ENCODE assay signal across 18 cellular contexts in genomic region chr16:88497561-88498420, GRCh38. TPM values are rescaled to one million over a fixed set of nuclear protein-coding genes. Genes with fewer than 3 reads are reported as not detected.
DNase-seq lines count a peak whose midpoint lies in the region; ATAC-seq, FAIRE-seq and TF ChIP-seq lines count a peak whose summit lies in the region.
"Had no signal": no experiment of that assay in that cellular context is flagged by ENCODE, and none has a peak within 500 bp of the region (broad histone marks: within the 10 kb centered on the region; RNA-seq: fewer than 3 reads in every experiment).

No MANE protein-coding gene starts in this region.

- peaks cover 4% of the 10 kb centered on the region; the same call in 1 of the 2 replicates for H4K20me1 ChIP-seq in K562 (replicated peaks; ENCODE audit: control insufficient read depth, insufficient read depth, low read length)

- H3K4me1 ChIP-seq in heart right ventricle = peaks cover 2 to 27% (median 15%) of the 10 kb centered on the region in 9 donors
- H3K4me1 ChIP-seq in K562 (replicated peaks in 1 of 2; ENCODE audit: control insufficient read depth in 2 of 2, insufficient read depth in 2 of 2, low read length in 2 of 2) = peaks cover 68 to 96% of the 10 kb centered on the region in 2 experiments
- peaks cover 33% of the 10 kb centered on the region for H3K4me1 ChIP-seq in testis
- H3K4me1 ChIP-seq: gastrocnemius medialis, thyroid gland had no signal

- POLR2A ChIA-PET in K562 (lab: Yijun Ruan, JAX) = interaction anchor here (0.7 to 1.7 kb wide), 6 partner anchors 8 to 248 kb away, joined by 3 to 10 read pairs (median 3); no protein-coding TSS in a partner anchor

- H3K9ac ChIP-seq in K562 (ENCODE audit: insufficient read depth in 1 of 2, low read depth in 2 of 2, low read length in 2 of 2) = peak overlapping the region; percentile 44 to 77

- no peak overlapping the region for H3K4me3 ChIP-seq in heart right ventricle
- H3K4me3 ChIP-seq in K562 = no peak overlapping the region
- H3K4me3 ChIP-seq in testis = no peak overlapping the region
- H3K4me3 ChIP-seq: gastrocnemius medialis, thyroid gland had no signal

- CTCF ChIA-PET in K562 (lab: Yijun Ruan, JAX; ENCODE audit: low intra/inter-chr PET ratio) = no interaction called here

- DNase-seq in heart right ventricle (peak; percentile 19 to 32), cardiac septum (ENCODE audit: low spot score) (no peak), K562 (ENCODE audit: extremely low read depth in 1 of 4, low spot score in 3 of 4) (peak; percentile 92 to 98 (median 93)), immature natural killer cell (no peak), testis (peak; percentile 64), SKM-1 treated with dmso at 0.1 percent for 144 hours (lab: John Stamatoyannopoulos, UW; ENCODE audit: unreplicated experiment) (no peak)
- DNase-seq in stimulated activated naive CD8-positive, alpha-beta T cell treated with anti-CD3 and anti-CD28 coated beads, Interleukin-15, amount 100 ng/mL, for 72 hours = no peak
- DNase-seq: activated CD4-positive, alpha-beta T cell treated with anti-CD3 and anti-CD28 coated beads, Interleukin-2, amount 10 ng/mL, durations not matched to agents 24 days and 14 days; activated CD8-positive, alpha-beta memory T cell treated with anti-CD3 and anti-CD28 coated beads, Interleukin-2, amount 50 U/mL, for 48 hours; amygdala; C1 segment of cervical spinal cord; gastrocnemius medialis; naive thymus-derived CD8-positive, alpha-beta T cell; NCI-H1436; NCI-H82; thyroid gland had no signal

- no peaks in the 10 kb centered on the region for H3K9me3 Mint-ChIP-seq in immature natural killer cell
- H3K9me3 Mint-ChIP-seq in stimulated activated naive CD8-positive, alpha-beta T cell treated with anti-CD3 and anti-CD28 coated beads, Interleukin-15, amount 100 ng/mL, for 72 hours = no peaks in the 10 kb centered on the region
- H3K9me3 Mint-ChIP-seq: activated CD4-positive, alpha-beta T cell treated with anti-CD3 and anti-CD28 coated beads, Interleukin-2, amount 10 ng/mL, durations not matched to agents 24 days and 14 days; naive thymus-derived CD8-positive, alpha-beta T cell had no signal

- H3K9me3 ChIP-seq in heart right ventricle (no peaks in the 10 kb centered on the region), K562 (replicated peaks; ENCODE audit: control insufficient read depth, insufficient read depth, low read depth, low read length) (no peaks in the 10 kb centered on the region), testis (no peaks in the 10 kb centered on the region)
- H3K9me3 ChIP-seq: gastrocnemius medialis, thyroid gland had no signal

- H3K27ac Mint-ChIP-seq in immature natural killer cell = peak overlapping the region; percentile 5 to 77 (median 57)
- no peak overlapping the region for H3K27ac Mint-ChIP-seq in stimulated activated naive CD8-positive, alpha-beta T cell treated with anti-CD3 and anti-CD28 coated beads, Interleukin-15, amount 100 ng/mL, for 72 hours
- H3K27ac Mint-ChIP-seq: activated CD4-positive, alpha-beta T cell treated with anti-CD3 and anti-CD28 coated beads, Interleukin-2, amount 10 ng/mL, durations not matched to agents 24 days and 14 days; naive thymus-derived CD8-positive, alpha-beta T cell had no signal

- TF ChIP-seq POLR2A in K562 (conservative IDR thresholded peaks at IDR 0.05) (no peak; the same call in 1 of the 2 replicates), testis (IDR thresholded peaks at IDR 0.05) (no peak)

- in situ Hi-C loops in K562 (cut with MboI) = no loop called here

- BruUV-seq in K562 (replicated peaks; lab: Mats Ljungman, UMichigan) = no TSS peak

- intact Hi-C loops in heart right ventricle (cut with DNase I) = no loop called here
- intact Hi-C loops in cardiac septum (cut with DNase I) = no loop called here
- intact Hi-C loops in K562 (cut with micrococcal nuclease) = no loop called here
- intact Hi-C loops in testis (cut with DNase I; ENCODE audit: low total_unique reads) = no loop called here

- H2AFZ ChIP-seq in K562 (ENCODE audit: low read depth, low read length) = no peak overlapping the region

- H3K27ac ChIP-seq in heart right ventricle = no peak overlapping the region
- H3K27ac ChIP-seq in K562 (ENCODE audit: extremely low read depth, low read depth, low read length) = peak overlapping the region; percentile 66
- H3K27ac ChIP-seq in testis = no peak overlapping the region
- H3K27ac ChIP-seq: gastrocnemius medialis, thyroid gland had no signal

- H3K27me3 ChIP-seq in heart right ventricle (no peaks in the 10 kb centered on the region), K562 (ENCODE audit: control insufficient read depth in 2 of 2, insufficient read depth in 2 of 2, low read length in 2 of 2) (no peaks in the 10 kb centered on the region), testis (no peaks in the 10 kb centered on the region)
- H3K27me3 ChIP-seq: gastrocnemius medialis, thyroid gland had no signal

- H3K4me3 Mint-ChIP-seq in immature natural killer cell = peak overlapping the region; percentile 21 to 66 (median 46)
- no peak overlapping the region for H3K4me3 Mint-ChIP-seq in stimulated activated naive CD8-positive, alpha-beta T cell treated with anti-CD3 and anti-CD28 coated beads, Interleukin-15, amount 100 ng/mL, for 72 hours
- H3K4me3 Mint-ChIP-seq: activated CD4-positive, alpha-beta T cell treated with anti-CD3 and anti-CD28 coated beads, Interleukin-2, amount 10 ng/mL, durations not matched to agents 24 days and 14 days had no signal

- no peaks in the 10 kb centered on the region for H3K36me3 Mint-ChIP-seq in immature natural killer cell
- H3K36me3 Mint-ChIP-seq: naive thymus-derived CD8-positive, alpha-beta T cell had no signal

- ATAC-seq in heart right ventricle (peak in 4 of 8 donors; percentile 17 to 25 (median 24)), K562 (peak; percentile 65), HG03025 (IDR thresholded peaks at IDR 0.05; ENCODE audit: low FRiP score, unreplicated experiment) (no peak)
- ATAC-seq in stimulated activated naive CD8-positive, alpha-beta T cell treated with anti-CD3 and anti-CD28 coated beads, Interleukin-15, amount 100 ng/mL, for 72 hours = no peak
- ATAC-seq: gastrocnemius medialis; naive thymus-derived CD8-positive, alpha-beta T cell had no signal

- TF ChIP-seq CTCF in heart right ventricle (IDR thresholded peaks at IDR 0.05) (no peak), K562 (IDR thresholded peaks at IDR 0.05 in 2 of 3, conservative IDR thresholded peaks at IDR 0.05 in 1 of 3; ENCODE audit: insufficient read depth in 2 of 3, low read depth in 1 of 3, low read length in 3 of 3) (no peak; a peak in 1 of 6 replicates), testis (IDR thresholded peaks at IDR 0.05) (no peak)

- peak overlapping the region; percentile 69 for H3K4me2 ChIP-seq in K562 (ENCODE audit: insufficient read depth, low read length)

- no peaks in the 10 kb centered on the region for H3K9me1 ChIP-seq in K562 (ENCODE audit: control insufficient read depth, insufficient read depth, low read length)

- 60 to 71% methylated on average over 44 to 45 of the region's 45 CpGs for WGBS in heart right ventricle, 2 donors
- WGBS in K562 (ENCODE audit: insufficient coverage, low coverage, missing lambda C conversion rate) = 1% methylated on average over 39 of the region's 45 CpGs
- 56 to 90% methylated on average over 10 to 45 of the region's 45 CpGs for WGBS in testis, 2 donors

- TF ChIP-seq RAD21 in K562 (CRISPR knock-in tag; conservative IDR thresholded peaks at IDR 0.05 in 1 of 2, IDR thresholded peaks at IDR 0.05 in 1 of 2) = no peak; a peak in 1 of 4 replicates

- peak; percentile 95 for TF ChIP-seq EP300 in K562 (IDR thresholded peaks at IDR 0.05; ENCODE audit: low read length)

- peaks cover 56% of the 10 kb centered on the region for H3K79me2 ChIP-seq in K562 (ENCODE audit: control insufficient read depth, insufficient read depth, low read length)

- peaks cover 0 to 32% (median 0%) of the 10 kb centered on the region in 3 donors for H3K27me3 Mint-ChIP-seq in immature natural killer cell (ENCODE audit: low read depth in 3 of 3)
- no peaks in the 10 kb centered on the region for H3K27me3 Mint-ChIP-seq in stimulated activated naive CD8-positive, alpha-beta T cell treated with anti-CD3 and anti-CD28 coated beads, Interleukin-15, amount 100 ng/mL, for 72 hours
- H3K27me3 Mint-ChIP-seq: activated CD4-positive, alpha-beta T cell treated with anti-CD3 and anti-CD28 coated beads, Interleukin-2, amount 10 ng/mL, durations not matched to agents 24 days and 14 days; naive thymus-derived CD8-positive, alpha-beta T cell had no signal

- peaks cover 25 to 36% of the 10 kb centered on the region in 2 donors for H3K4me1 Mint-ChIP-seq in immature natural killer cell
- H3K4me1 Mint-ChIP-seq in stimulated activated naive CD8-positive, alpha-beta T cell treated with anti-CD3 and anti-CD28 coated beads, Interleukin-15, amount 100 ng/mL, for 72 hours = peaks cover 5% of the 10 kb centered on the region
- H3K4me1 Mint-ChIP-seq: activated CD4-positive, alpha-beta T cell treated with anti-CD3 and anti-CD28 coated beads, Interleukin-2, amount 10 ng/mL, durations not matched to agents 24 days and 14 days had no signal

- FAIRE-seq in K562 (lab: Jason Lieb, UNC) = peak; percentile 98
- FAIRE-seq: A204.1 had no signal

- H3K36me3 ChIP-seq in heart right ventricle (no peaks in the 10 kb centered on the region), K562 (ENCODE audit: control insufficient read depth, insufficient read depth, low read length) (peaks cover 46% of the 10 kb centered on the region), testis (ENCODE audit: low read depth, missing control alignments) (no peaks in the 10 kb centered on the region)
- H3K36me3 ChIP-seq: gastrocnemius medialis, thyroid gland had no signal

RNA-seq across cellular contexts. Expression of gene ZFPM1, which starts 44.7 kb away (rescaled TPM):
- total RNA-seq in heart right ventricle (1 to 10 TPM; 3.2 to 6.0 (median 4.4) TPM), cardiac septum (9.6 TPM), K562 (2014; rRNA removed) (4.5 and 8.7 TPM in 2 replicates), K562 (2014; rRNA removed; fragmentation: Illumina TruSeq; extraction: Trizol) (0.26 and 0.47 TPM in 2 replicates), K562 (2015; rRNA removed; fragmentation: Illumina TruSeq; extraction: Trizol) (3.2 and 4.5 TPM in 2 replicates), K562 (2021) (32.7 and 35.9 TPM in 2 replicates), testis (10 to 100 TPM; 23.9 to 25.1 TPM)
- polyA plus RNA-seq in heart right ventricle (10 to 100 TPM in 1 of 2 donors, 1 to 10 TPM in 1; 2.0 to 10.4 TPM), K562 (2011; rRNA removed) (0.88 and 1.4 TPM in 2 replicates), K562 (2014; fragmentation: Illumina TruSeq; extraction: Trizol) (1.2 and 5.1 TPM in 2 replicates), K562 (2014; fragmentation: Nextera tagmentation; extraction: Ambion mirVana) (under 1 TPM; 0.03 to 0.11 TPM), K562 (2014; rRNA removed) (4.7 and 5.5 TPM in 2 replicates), immature natural killer cell (under 1 TPM in 2 of 3 donors, not detected in 1; 0.14 to 0.75 TPM), testis (ENCODE audit: insufficient read depth, low read depth, low replicate concordance) (12.8 TPM)
- 14.4 and 38.8 TPM in 2 replicates for total RNA-seq in K562 (2011; cell fraction: chromatin; rRNA removed; ENCODE audit: low replicate concordance)
- 25.3 and 27.9 TPM in 2 replicates for total RNA-seq in K562 (2011; cell fraction: nucleolus; rRNA removed)
- total RNA-seq in K562 (2011; cell fraction: nucleoplasm; rRNA removed) = 16.8 and 18.9 TPM in 2 replicates
- polyA plus RNA-seq in K562 (2011; cell fraction: cytosol; rRNA removed) = 0.81 and 4.8 TPM in 2 replicates
- polyA plus RNA-seq in K562 (2011; cell fraction: nucleus; rRNA removed) = 3.4 and 13.6 TPM in 2 replicates
- 7.9 and 12.2 TPM in 2 replicates for polyA plus RNA-seq in K562 (2012)
- polyA minus RNA-seq in K562 (2011; rRNA and poly(A)+ RNA removed) = 0.30 and 1.1 TPM in 2 replicates
- 12.3 and 14.7 TPM in 2 replicates for polyA minus RNA-seq in K562 (2011; cell fraction: cytosol; rRNA and poly(A)+ RNA removed)
- 7.7 and 10.1 TPM in 2 replicates for polyA minus RNA-seq in K562 (2011; cell fraction: nucleus; rRNA and poly(A)+ RNA removed)

Comparison
In these comparisons a context has a peak if more than half of its experiments do, and no peak if none do; other contexts are left out.
1. DNase-seq: peak in heart right ventricle (2 of 2), K562 (4 of 4) and testis (single experiment); none in cardiac septum (single experiment), immature natural killer cell (0 of 3), SKM-1 treated with dmso at 0.1 percent for 144 hours (single experiment) and stimulated activated naive CD8-positive, alpha-beta T cell treated with anti-CD3 and anti-CD28 coated beads, Interleukin-15, amount 100 ng/mL, for 72 hours (0 of 2).
2. H3K27ac Mint-ChIP-seq: peak in immature natural killer cell (6 of 6); none in stimulated activated naive CD8-positive, alpha-beta T cell treated with anti-CD3 and anti-CD28 coated beads, Interleukin-15, amount 100 ng/mL, for 72 hours (0 of 2).
3. H3K4me3 Mint-ChIP-seq: peak in immature natural killer cell (5 of 5); none in stimulated activated naive CD8-positive, alpha-beta T cell treated with anti-CD3 and anti-CD28 coated beads, Interleukin-15, amount 100 ng/mL, for 72 hours (0 of 2).